ENCODE assay signal across 16 cellular contexts in the genomic region with DNA sequence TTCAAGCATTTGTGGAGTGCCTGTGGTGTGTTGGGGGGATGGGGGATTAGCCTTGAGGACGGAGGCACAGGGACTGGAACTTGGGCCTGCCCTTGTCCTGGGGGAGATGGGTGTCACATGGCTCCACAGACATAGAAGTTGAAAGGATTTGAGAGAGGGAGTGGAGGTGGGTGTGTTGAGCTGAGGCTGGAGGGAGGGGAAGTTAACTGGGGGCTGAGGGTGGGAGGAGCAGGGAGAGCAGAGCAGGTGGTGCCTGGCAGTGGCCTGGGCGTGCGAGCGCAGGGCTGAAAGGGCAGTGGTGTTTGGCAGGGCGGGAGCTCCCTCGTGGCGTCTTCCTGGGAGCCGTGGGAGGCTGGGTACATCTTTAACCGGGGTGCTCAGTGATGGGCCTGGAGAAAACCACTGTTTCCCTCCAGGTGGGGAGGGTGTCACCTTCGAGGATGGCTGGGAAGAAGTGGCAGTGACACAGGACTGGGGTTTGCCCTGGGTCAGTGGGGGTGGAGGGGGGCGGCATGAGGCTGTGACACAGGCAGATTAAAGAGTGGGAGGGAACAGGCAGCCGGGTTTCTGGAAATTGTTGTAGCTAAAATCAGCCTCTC. TPM values are rescaled to one million over a fixed set of nuclear protein-coding genes. Genes with fewer than 3 reads are reported as not detected.
A peak's percentile ranks its signal among the peaks of the same experiment; 100 is the strongest.
DNase-seq lines count a peak whose midpoint lies in the region; ATAC-seq and TF ChIP-seq lines count a peak whose summit lies in the region.
"Had no signal": no experiment of that assay in that cellular context is flagged by ENCODE, and none has a peak within 500 bp of the region (broad histone marks: within the 10 kb centered on the region; RNA-seq: fewer than 3 reads in every experiment).

No MANE protein-coding gene starts in this region.

- H3K27ac Mint-ChIP-seq in activated CD4-positive, alpha-beta T cell treated with anti-CD3 and anti-CD28 coated beads, Interleukin-2, amount 10 ng/mL, durations not matched to agents 24 days and 14 days = peak overlapping the region; percentile 29
- H3K27ac Mint-ChIP-seq in central memory CD8-positive, alpha-beta T cell (ENCODE audit: low read depth) = peak overlapping the region; percentile 54
- H3K27ac Mint-ChIP-seq: nephron progenitor cell had no signal

- H3K4me3 ChIP-seq in ovary = no peak overlapping the region
- H3K4me3 ChIP-seq: breast epithelium had no signal

- H3K4me1 ChIP-seq in ovary (ENCODE audit: insufficient read depth) = peaks cover 1% of the 10 kb centered on the region

- no peaks in the 10 kb centered on the region for H3K9me3 ChIP-seq in ovary
- H3K9me3 ChIP-seq: breast epithelium had no signal

- H3K27ac ChIP-seq in ovary = no peak overlapping the region
- H3K27ac ChIP-seq: breast epithelium had no signal

- no peaks in the 10 kb centered on the region for H3K9me3 Mint-ChIP-seq in activated CD4-positive, alpha-beta T cell treated with anti-CD3 and anti-CD28 coated beads, Interleukin-2, amount 10 ng/mL, durations not matched to agents 24 days and 14 days
- no peaks in the 10 kb centered on the region for H3K9me3 Mint-ChIP-seq in central memory CD8-positive, alpha-beta T cell
- H3K9me3 Mint-ChIP-seq: nephron progenitor cell had no signal

- no peaks in the 10 kb centered on the region for H3K27me3 Mint-ChIP-seq in activated CD4-positive, alpha-beta T cell treated with anti-CD3 and anti-CD28 coated beads, Interleukin-2, amount 10 ng/mL, durations not matched to agents 24 days and 14 days
- H3K27me3 Mint-ChIP-seq in central memory CD8-positive, alpha-beta T cell = no peaks in the 10 kb centered on the region

- no peak for TF ChIP-seq EP300 in ovary (IDR thresholded peaks at IDR 0.05)

- no peak for ATAC-seq in central memory CD8-positive, alpha-beta T cell (replicated peaks; ENCODE audit: extremely low read depth, poor library complexity, severe bottlenecking)
- no peak for ATAC-seq in GM19452 (IDR thresholded peaks at IDR 0.05; ENCODE audit: unreplicated experiment)
- ATAC-seq: SK-N-SH treated with all-trans-retinoic acid at 6 μM for 48 hours had no signal

- TF ChIP-seq POLR2A in ovary (IDR thresholded peaks at IDR 0.05) = no peak

- peaks cover 17% of the 10 kb centered on the region for H3K36me3 Mint-ChIP-seq in activated CD4-positive, alpha-beta T cell treated with anti-CD3 and anti-CD28 coated beads, Interleukin-2, amount 10 ng/mL, durations not matched to agents 24 days and 14 days (ENCODE audit: low read depth)
- peaks cover 22% of the 10 kb centered on the region for H3K36me3 Mint-ChIP-seq in central memory CD8-positive, alpha-beta T cell (ENCODE audit: insufficient read depth)

- H3K4me1 Mint-ChIP-seq in activated CD4-positive, alpha-beta T cell treated with anti-CD3 and anti-CD28 coated beads, Interleukin-2, amount 10 ng/mL, durations not matched to agents 24 days and 14 days = peaks cover 23% of the 10 kb centered on the region
- H3K4me1 Mint-ChIP-seq in central memory CD8-positive, alpha-beta T cell = peaks cover 37% of the 10 kb centered on the region

- H3K27me3 ChIP-seq in ovary = no peaks in the 10 kb centered on the region
- H3K27me3 ChIP-seq: breast epithelium had no signal

- no peaks in the 10 kb centered on the region for H3K36me3 ChIP-seq in ovary
- H3K36me3 ChIP-seq: breast epithelium had no signal

- no peak overlapping the region for H3K4me3 Mint-ChIP-seq in activated CD4-positive, alpha-beta T cell treated with anti-CD3 and anti-CD28 coated beads, Interleukin-2, amount 10 ng/mL, durations not matched to agents 24 days and 14 days
- no peak overlapping the region for H3K4me3 Mint-ChIP-seq in central memory CD8-positive, alpha-beta T cell
- H3K4me3 Mint-ChIP-seq: nephron progenitor cell had no signal

- no peak for TF ChIP-seq CTCF in ovary (IDR thresholded peaks at IDR 0.05)

- DNase-seq in activated CD4-positive, alpha-beta T cell treated with anti-CD3 and anti-CD28 coated beads, Interleukin-2, amount 10 ng/mL, durations not matched to agents 24 days and 14 days = no peak
- DNase-seq in activated CD4-positive, alpha-beta T cell treated with anti-CD3 and anti-CD28 coated beads, Interleukin-2, amount 50 U/mL, for 1 hour = no peak
- DNase-seq in SW480 (ENCODE audit: low spot score) (peak; percentile 46), putamen (ENCODE audit: low spot score) (peak; percentile 17), ovary (no peak)
- no peak for DNase-seq in central memory CD8-positive, alpha-beta T cell (ENCODE audit: low spot score in 2 of 2)
- DNase-seq in stimulated activated CD4-positive, alpha-beta T cell treated with anti-CD3 and anti-CD28 coated beads, Interleukin-15, amount 100 ng/mL, for 24 hours = no peak
- DNase-seq: C1 segment of cervical spinal cord, DMS79 treated with DMSO at 0.1 percent for 48 hours, NCI-H1436 treated with DMSO at 0.1 percent for 48 hours, NCI-H226, nephron progenitor cell, trophoblast cell had no signal

- 59 to 72% (median 72%) methylated on average over 12 of the region's 12 CpGs for WGBS in ovary, 3 donors

- intact Hi-C loops in activated CD4-positive, alpha-beta T cell treated with anti-CD3 and anti-CD28 coated beads, Interleukin-2, amount 10 ng/mL, durations not matched to agents 24 days and 14 days (cut with micrococcal nuclease) = no loop called here
- intact Hi-C loops in ovary (cut with DNase I) = no loop called here

RNA-seq across cellular contexts. Expression of gene AP2A2, which starts 45.5 kb away (rescaled TPM):
- total RNA-seq in activated CD4-positive, alpha-beta T cell treated with anti-CD3 and anti-CD28 coated beads, Interleukin-2, amount 10 ng/mL, durations not matched to agents 24 days and 14 days = 51.4 and 53.8 TPM in 2 replicates
- total RNA-seq in ovary = 10 to 100 TPM; 27.7 to 80.1 (median 54.0) TPM
- polyA plus RNA-seq in ovary = 100 to 1,000 TPM in 1 of 2 donors, 10 to 100 TPM in 1; 31.1 to 151 TPM

Comparison
In these comparisons a context has a peak if more than half of its experiments do, and no peak if none do; other contexts are left out.
1. DNase-seq: peak in SW480 (single experiment) and putamen (single experiment); none in activated CD4-positive, alpha-beta T cell treated with anti-CD3 and anti-CD28 coated beads, Interleukin-2, amount 10 ng/mL, durations not matched to agents 24 days and 14 days (single experiment), activated CD4-positive, alpha-beta T cell treated with anti-CD3 and anti-CD28 coated beads, Interleukin-2, amount 50 U/mL, for 1 hour (single experiment), central memory CD8-positive, alpha-beta T cell (0 of 2), stimulated activated CD4-positive, alpha-beta T cell treated with anti-CD3 and anti-CD28 coated beads, Interleukin-15, amount 100 ng/mL, for 24 hours (single experiment) and ovary (0 of 5).